Comparison of ENCODE assay signal across 8 cellular contexts in genomic region chr15:98649621-98649995, GRCh38. TPM values are rescaled to one million over a fixed set of nuclear protein-coding genes. Genes with fewer than 3 reads are reported as not detected.
DNase-seq lines count a peak whose midpoint lies in the region; ATAC-seq and TF ChIP-seq lines count a peak whose summit lies in the region.

No MANE protein-coding gene starts in this region.

- H4K5ac ChIP-seq in IMR-90 (ENCODE audit: low read depth, low read length), result no peak overlapping the region

- peaks cover 3% of the 10 kb centered on the region for H3K36me3 Mint-ChIP-seq in activated CD8-positive, alpha-beta T cell treated with anti-CD3 and anti-CD28 coated beads, Interleukin-2, amount 10 ng/mL, durations not matched to agents 7 days and 5 days (ENCODE audit: low read depth)
- peaks cover 7% of the 10 kb centered on the region for H3K36me3 Mint-ChIP-seq in endothelial cell (ENCODE audit: low read depth, unreplicated experiment)

- H3K27ac ChIP-seq in IMR-90 (ENCODE audit: insufficient read depth, low read length) (peak overlapping the region; percentile 73), muscle layer of colon (ENCODE audit: low read depth, low read length) (peak overlapping the region; percentile 96), substantia nigra (ENCODE audit: low read depth, low read length, poor library complexity, severe bottlenecking) (peak overlapping the region; percentile 35)

- peaks cover 1% of the 10 kb centered on the region; the same call in 1 of the 2 replicates for H3K9me1 ChIP-seq in IMR-90 (ENCODE audit: insufficient read depth, low read length)

- peak overlapping the region in 1 of 2 experiments; percentile 24; a peak in 1 of 4 replicates for H4K8ac ChIP-seq in IMR-90 (ENCODE audit: low read depth in 2 of 2, low read length in 2 of 2)

- intact Hi-C loops in IMR-90 (cut with micrococcal nuclease), result loop anchor here (1.0 to 2.0 kb wide), 2 partner anchors 129 to 410 kb away; no protein-coding TSS in a partner anchor

- CTCF ChIA-PET in IMR-90 (lab: Yijun Ruan, JAX), result no interaction called here
- CTCF ChIA-PET in activated CD8-positive, alpha-beta T cell treated with anti-CD3 and anti-CD28 coated beads, Interleukin-2, amount 10 ng/mL, durations not matched to agents 7 days and 5 days (lab: Charles Lee), result interaction anchor here (1.1 kb wide), 1 partner anchor 49 kb away, joined by 3 read pairs; no protein-coding TSS in a partner anchor

- H3K79me1 ChIP-seq in IMR-90 (ENCODE audit: low read depth in 1 of 2, low read length in 2 of 2), result peaks cover 0 to 13% of the 10 kb centered on the region in 2 experiments; a peak in 3 of 4 replicates

- H2AK5ac ChIP-seq in IMR-90 (ENCODE audit: low read depth, low read length), result no peak overlapping the region

- no peaks in the 10 kb centered on the region for H3K9me3 Mint-ChIP-seq in activated CD8-positive, alpha-beta T cell treated with anti-CD3 and anti-CD28 coated beads, Interleukin-2, amount 10 ng/mL, durations not matched to agents 7 days and 5 days (ENCODE audit: insufficient read depth)
- H3K9me3 Mint-ChIP-seq in endothelial cell (ENCODE audit: unreplicated experiment), result no peaks in the 10 kb centered on the region

- H3K56ac ChIP-seq in IMR-90 (ENCODE audit: extremely low read depth, insufficient read depth, low read length), result peak overlapping the region; percentile 62

- H3K27me3 Mint-ChIP-seq in activated CD8-positive, alpha-beta T cell treated with anti-CD3 and anti-CD28 coated beads, Interleukin-2, amount 10 ng/mL, durations not matched to agents 7 days and 5 days (ENCODE audit: low read depth), result peaks cover 39% of the 10 kb centered on the region
- peaks cover 14% of the 10 kb centered on the region for H3K27me3 Mint-ChIP-seq in endothelial cell (ENCODE audit: unreplicated experiment)

- H3K4me3 Mint-ChIP-seq in activated CD8-positive, alpha-beta T cell treated with anti-CD3 and anti-CD28 coated beads, Interleukin-2, amount 10 ng/mL, durations not matched to agents 7 days and 5 days, result peak overlapping the region; percentile 74
- H3K4me3 Mint-ChIP-seq in endothelial cell (ENCODE audit: unreplicated experiment), result peak overlapping the region; percentile 86

- WGBS in IMR-90 (ENCODE audit: extremely low coverage in 2 of 2, insufficient read length in 1 of 2), 2 experiments, result 0% methylated on average over 12 of the region's 45 CpGs; no CpG with 5 or more reads in 1 of the 2 experiments

- peak overlapping the region; percentile 64; the same call in 1 of the 2 replicates for H3K4me2 ChIP-seq in IMR-90 (ENCODE audit: low read depth, low read length)

- POLR2A ChIA-PET in IMR-90 (lab: Charles Lee; ENCODE audit: unreplicated experiment), result no interaction called here
- POLR2A ChIA-PET in activated CD8-positive, alpha-beta T cell treated with anti-CD3 and anti-CD28 coated beads, Interleukin-2, amount 10 ng/mL, durations not matched to agents 7 days and 5 days (lab: Charles Lee), result no interaction called here

- peaks cover 37% of the 10 kb centered on the region for H4K20me1 ChIP-seq in IMR-90 (ENCODE audit: insufficient read depth, low read length)

- H3K27ac Mint-ChIP-seq in activated CD8-positive, alpha-beta T cell treated with anti-CD3 and anti-CD28 coated beads, Interleukin-2, amount 10 ng/mL, durations not matched to agents 7 days and 5 days, result no peak overlapping the region
- H3K27ac Mint-ChIP-seq in endothelial cell (ENCODE audit: unreplicated experiment), result no peak overlapping the region

- H3K36me3 ChIP-seq in IMR-90 (ENCODE audit: control insufficient read depth, insufficient read depth, low read length) (no peaks in the 10 kb centered on the region), muscle layer of colon (ENCODE audit: insufficient read depth, low read length) (no peaks in the 10 kb centered on the region)

- H3K4me3 ChIP-seq in IMR-90 (ENCODE audit: insufficient read depth, low read depth, low read length) (peak overlapping the region; percentile 85), muscle layer of colon (ENCODE audit: low read depth in 1 of 2, low read length in 2 of 2) (peak overlapping the region; percentile 84 to 88)

- no peak overlapping the region; the same call in 1 of the 2 replicates for H2BK20ac ChIP-seq in IMR-90 (ENCODE audit: low read depth, low read length)

- H4K91ac ChIP-seq in IMR-90 (ENCODE audit: insufficient read depth, low read depth, low read length), result peak overlapping the region; percentile 38; the same call in 1 of the 2 replicates

- H3K9ac ChIP-seq in IMR-90 (ENCODE audit: low read depth, low read length), result peak overlapping the region; percentile 85
- H3K9ac ChIP-seq in muscle layer of colon (ENCODE audit: low read length), result peak overlapping the region; percentile 88

- no TSS peak for BruUV-seq in IMR-90 (replicated peaks; lab: Mats Ljungman, UMichigan)

- no peak for TF ChIP-seq RAD21 in IMR-90 (IDR thresholded peaks at IDR 0.05; ENCODE audit: low read length)

- H3K9me3 ChIP-seq in IMR-90 (ENCODE audit: control insufficient read depth, insufficient read depth, low read length), result no peaks in the 10 kb centered on the region
- no peaks in the 10 kb centered on the region for H3K9me3 ChIP-seq in muscle layer of colon (ENCODE audit: low read length)

- peak overlapping the region; percentile 19 for H3K4ac ChIP-seq in IMR-90 (ENCODE audit: low read depth, low read length)

- ATAC-seq in IMR-90 (ENCODE audit: low read depth), result no peak
- ATAC-seq in activated CD8-positive, alpha-beta T cell treated with anti-CD3 and anti-CD28 coated beads, Interleukin-2, amount 10 ng/mL, durations not matched to agents 7 days and 5 days, result peak; percentile 2

- dilution Hi-C loops in IMR-90 (cut with HindIII; ENCODE audit: low sequenced_read_pairs, unreplicated experiment), result no loop called here

- peak overlapping the region; percentile 45; the same call in 1 of the 2 replicates for H3K23ac ChIP-seq in IMR-90 (ENCODE audit: low read depth, low read length)

- H3K4me1 Mint-ChIP-seq in activated CD8-positive, alpha-beta T cell treated with anti-CD3 and anti-CD28 coated beads, Interleukin-2, amount 10 ng/mL, durations not matched to agents 7 days and 5 days (ENCODE audit: low read depth), result peaks cover 42% of the 10 kb centered on the region
- H3K4me1 Mint-ChIP-seq in endothelial cell (ENCODE audit: unreplicated experiment), result peaks cover 36% of the 10 kb centered on the region

- 0 out of 2 replicates have a peak, but pooled peaks have one; percentile 14 for TF ChIP-seq CTCF in IMR-90 (conservative IDR thresholded peaks at IDR 0.05; ENCODE audit: low read depth, low read length)
- no peak for TF ChIP-seq CTCF in endothelial cell (IDR thresholded peaks at IDR 0.05; ENCODE audit: unreplicated experiment)

- peak; percentile 49 for DNase-seq in AG20443 (ENCODE audit: low spot score)
- no peak for DNase-seq in IMR-90
- DNase-seq in activated CD8-positive, alpha-beta T cell treated with anti-CD3 and anti-CD28 coated beads, Interleukin-2, amount 10 ng/mL, durations not matched to agents 7 days and 5 days, result peak; percentile 47
- DNase-seq in endothelial cell (ENCODE audit: low spot score), result peak; percentile 38
- DNase-seq in substantia nigra (lab: John Stamatoyannopoulos, UW), result peak in 13 of 49 donors; percentile 10 to 47 (median 24)
- no peak for DNase-seq in middle frontal gyrus (ENCODE audit: extremely low spot score, low spot score)
- no peak for DNase-seq in amniotic stem cell (lab: John Stamatoyannopoulos, UW)

- in situ Hi-C loops in IMR-90 (cut with MboI; ENCODE audit: low sequenced_read_pairs), result no loop called here

- H2BK120ac ChIP-seq in IMR-90 (ENCODE audit: low read depth, low read length), result peak overlapping the region; percentile 7; the same call in 1 of the 2 replicates

- H2BK15ac ChIP-seq in IMR-90 (ENCODE audit: low read depth, low read length), result no peak overlapping the region

- no peak for TF ChIP-seq POLR2A in IMR-90 (IDR thresholded peaks at IDR 0.05; ENCODE audit: low read depth, low read length)

- H3K14ac ChIP-seq in IMR-90 (replicated peaks; ENCODE audit: low read depth, low read length), result peak overlapping the region; percentile 11

- peak overlapping the region; percentile 83 for H2AFZ ChIP-seq in IMR-90 (replicated peaks; ENCODE audit: low read length, poor library complexity)

- peak overlapping the region; percentile 92 for H2BK5ac ChIP-seq in IMR-90 (ENCODE audit: low read depth, low read length, poor library complexity, severe bottlenecking)

- peaks cover 3% of the 10 kb centered on the region for H3K4me1 ChIP-seq in IMR-90 (ENCODE audit: control insufficient read depth, insufficient read depth, low read length)
- H3K4me1 ChIP-seq in muscle layer of colon (ENCODE audit: insufficient read depth, low read length), result peaks cover 22% of the 10 kb centered on the region

- H3K27me3 ChIP-seq in IMR-90 (ENCODE audit: control insufficient read depth, insufficient read depth, low read length) (peaks cover 5% of the 10 kb centered on the region), muscle layer of colon (ENCODE audit: control insufficient read depth in 1 of 2, insufficient read depth in 2 of 2, low read length in 2 of 2) (no peaks in the 10 kb centered on the region)

- peak overlapping the region; percentile 77 for H3K18ac ChIP-seq in IMR-90 (ENCODE audit: low read depth, low read length)

- H2AK9ac ChIP-seq in IMR-90 (replicated peaks; ENCODE audit: low read depth, low read length, poor library complexity), result peak overlapping the region; percentile 91

TF ChIP-seq in IMR-90, 13 proteins besides CTCF, POLR2A, EP300 and RAD21:
- TF ChIP-seq CEBPB (IDR thresholded peaks at IDR 0.05; ENCODE audit: low read depth, low read length), result peak; percentile 39; the same call in 1 of the 2 replicates
- TF ChIP-seq USF2 (IDR thresholded peaks at IDR 0.05; ENCODE audit: low read depth, low read length), result no peak
TF ChIP-seq in IMR-90: peak in this region for 1.

RNA-seq across cellular contexts. Expression of gene IGF1R, which starts 1.3 kb away (rescaled TPM):
- total RNA-seq in IMR-90 (2012; rRNA removed), result 24.9 and 26.7 TPM in 2 replicates
- polyA plus RNA-seq in IMR-90 (2012; rRNA removed), result 24.0 and 27.1 TPM in 2 replicates
- polyA plus RNA-seq in IMR-90 (2012; cell fraction: cytosol; rRNA removed), result 27.6 and 28.1 TPM in 2 replicates
- 41.3 and 50.6 TPM in 2 replicates for polyA plus RNA-seq in IMR-90 (2012; cell fraction: nucleus; rRNA removed; ENCODE audit: low replicate concordance)
- total RNA-seq in activated CD8-positive, alpha-beta T cell treated with anti-CD3 and anti-CD28 coated beads, Interleukin-2, amount 10 ng/mL, durations not matched to agents 7 days and 5 days, result 10 to 100 TPM in 1 of 2 experiments, 1 to 10 TPM in 1; 9.1 to 10.6 TPM
- total RNA-seq in endothelial cell (ENCODE audit: unreplicated experiment), result 131 TPM

Comparison
In these comparisons a context has a peak if more than half of its experiments do, and no peak if none do; other contexts are left out.
1. DNase-seq: peak in AG20443 (single experiment), activated CD8-positive, alpha-beta T cell treated with anti-CD3 and anti-CD28 coated beads, Interleukin-2, amount 10 ng/mL, durations not matched to agents 7 days and 5 days (single experiment) and endothelial cell (single experiment); none in IMR-90 (single experiment), middle frontal gyrus (single experiment) and amniotic stem cell (single experiment).
2. H3K27ac ChIP-seq: peak in every context shown above with its lines; median percentile 96 in muscle layer of colon; 73 in IMR-90; 35 in substantia nigra.